Comparison of ENCODE assay signal across 8 cellular contexts in genomic region chr12:98490491-98491453, GRCh38. TPM values are rescaled to one million over a fixed set of nuclear protein-coding genes. Genes with fewer than 3 reads are reported as not detected.
DNase-seq lines count a peak whose midpoint lies in the region; ATAC-seq and TF ChIP-seq lines count a peak whose summit lies in the region.

No MANE protein-coding gene starts in this region.

- peak; percentile 86 for TF ChIP-seq CTCF in kidney epithelial cell (IDR thresholded peaks at IDR 0.05; ENCODE audit: insufficient read depth, low read length, poor library complexity, severe bottlenecking)

- peak; percentile 91 for ATAC-seq in GM18873 (IDR thresholded peaks at IDR 0.05; ENCODE audit: low FRiP score, unreplicated experiment)
- peak; percentile 92 for ATAC-seq in HG03139 (IDR thresholded peaks at IDR 0.05; ENCODE audit: unreplicated experiment)

- H3K36me3 ChIP-seq in kidney epithelial cell (ENCODE audit: control insufficient read depth, insufficient read depth, low read length): no peaks in the 10 kb centered on the region

- peak; percentile 75 for DNase-seq in AG08396 (ENCODE audit: low spot score)
- DNase-seq in NCI-H2196 treated with DMSO at 0.1 percent for 48 hours (lab: John Stamatoyannopoulos, UW; ENCODE audit: unreplicated experiment): peak; percentile 72
- peak; percentile 56 to 74 (median 63) for DNase-seq in activated CD4-positive, CD25-positive, alpha-beta regulatory T cell (lab: John Stamatoyannopoulos, UW)
- peak; percentile 95 for DNase-seq in cerebellar cortex (ENCODE audit: low spot score)
- DNase-seq in kidney epithelial cell (ENCODE audit: low read depth): peak; percentile 74
- DNase-seq in stimulated activated CD4-positive, alpha-beta T cell treated with anti-CD3 and anti-CD28 coated beads, Interleukin-15, amount 100 ng/mL, for 48 hours (ENCODE audit: low read depth in 2 of 2): peak; percentile 65 to 68

- no peaks in the 10 kb centered on the region for H3K27me3 ChIP-seq in kidney epithelial cell (ENCODE audit: control insufficient read depth, insufficient read depth, low read length)

- H3K4me3 ChIP-seq in kidney epithelial cell (ENCODE audit: low read depth, low read length): no peak overlapping the region

RNA-seq across cellular contexts. Expression of gene TMPO, which starts 24.6 kb away (rescaled TPM):
- total RNA-seq in kidney epithelial cell: 63.0 and 81.7 TPM in 2 replicates
